Comparison of ENCODE assay signal across 1 cellular context in genomic region chr12:77932216-77932615, GRCh38.
TF ChIP-seq lines count a peak whose summit lies in the region.

No MANE protein-coding gene starts in this region.

TF ChIP-seq in HCT116, 20 proteins besides CTCF, POLR2A, EP300 and RAD21 (continued from another document):
- no peak for TF ChIP-seq ZBTB33 (IDR thresholded peaks at IDR 0.05; ENCODE audit: extremely low read depth, insufficient replicate concordance, low read length)
- TF ChIP-seq ELF1 (IDR thresholded peaks at IDR 0.05; ENCODE audit: borderline replicate concordance, low read depth) = no peak
- no peak for TF ChIP-seq EZH2phosphoT487 (IDR thresholded peaks at IDR 0.05; ENCODE audit: borderline replicate concordance)
- TF ChIP-seq ZNF274 (IDR thresholded peaks at IDR 0.05; ENCODE audit: low read depth, low read length) = no peak
- no peak for TF ChIP-seq REST (IDR thresholded peaks at IDR 0.05; ENCODE audit: low read depth)
